ENCODE assay signal across 8 cellular contexts in genomic region chr17:36602924-36603384, GRCh38. TPM values are rescaled to one million over a fixed set of nuclear protein-coding genes. Genes with fewer than 3 reads are reported as not detected.
DNase-seq lines count a peak whose midpoint lies in the region; ATAC-seq and TF ChIP-seq lines count a peak whose summit lies in the region.

No MANE protein-coding gene starts in this region.

- no peaks in the 10 kb centered on the region for H3K36me3 ChIP-seq in effector memory CD4-positive, alpha-beta T cell (ENCODE audit: control insufficient read depth, insufficient read depth, low read length)

- H4K91ac ChIP-seq in H9 (ENCODE audit: insufficient read length, low read depth, low read length), result no peak overlapping the region

- no peaks in the 10 kb centered on the region for H4K20me1 ChIP-seq in H9 (ENCODE audit: control insufficient read depth, insufficient read depth, insufficient read length)

- POLR2A ChIA-PET in activated CD8-positive, alpha-beta T cell treated with anti-CD3 and anti-CD28 coated beads for 36 hours (lab: Charles Lee), result interaction anchor here (0.8 to 3.7 kb wide), 5 partner anchors 10 to 443 kb away, joined by 3 to 21 read pairs (median 4); partner anchors contain the start of gene DHRS11

- no peak overlapping the region for H3K14ac ChIP-seq in H9 (ENCODE audit: insufficient read depth, low read length)

- H3K27me3 Mint-ChIP-seq in H9 (ENCODE audit: low read depth), result no peaks in the 10 kb centered on the region; the same call in 1 of the 2 replicates
- no peaks in the 10 kb centered on the region for H3K27me3 Mint-ChIP-seq in activated CD8-positive, alpha-beta T cell treated with anti-CD3 and anti-CD28 coated beads for 36 hours

- no peaks in the 10 kb centered on the region for H3K9me3 Mint-ChIP-seq in H9
- no peaks in the 10 kb centered on the region for H3K9me3 Mint-ChIP-seq in activated CD8-positive, alpha-beta T cell treated with anti-CD3 and anti-CD28 coated beads for 36 hours

- intact Hi-C loops in activated CD8-positive, alpha-beta T cell treated with anti-CD3 and anti-CD28 coated beads for 36 hours (cut with micrococcal nuclease), result no loop called here

- no peak overlapping the region for H4K5ac ChIP-seq in H9 (ENCODE audit: insufficient read length, low read depth, low read length)

- no peak overlapping the region for H2BK5ac ChIP-seq in H9 (ENCODE audit: insufficient read length, low read length)

- no peaks in the 10 kb centered on the region for H3K79me1 ChIP-seq in H9 (ENCODE audit: insufficient read depth, low read depth, low read length, poor library complexity, severe bottlenecking)

- H3K27ac ChIP-seq in H9 (ENCODE audit: insufficient read length, low read depth, low read length), result no peak overlapping the region
- no peak overlapping the region for H3K27ac ChIP-seq in effector memory CD4-positive, alpha-beta T cell (ENCODE audit: insufficient read depth, low read length, poor library complexity, severe bottlenecking)

- no peaks in the 10 kb centered on the region for H3K9me3 ChIP-seq in H9 (ENCODE audit: control insufficient read depth, low read depth, low read length)
- no peaks in the 10 kb centered on the region for H3K9me3 ChIP-seq in effector memory CD4-positive, alpha-beta T cell (ENCODE audit: control insufficient read depth, low read length)

- CTCF ChIA-PET in activated CD8-positive, alpha-beta T cell treated with anti-CD3 and anti-CD28 coated beads for 36 hours (lab: Charles Lee), result interaction anchor here (0.6 to 5.0 kb wide), 29 partner anchors 12 to 770 kb away, joined by 3 to 45 read pairs (median 4); partner anchors contain the start of genes AATF, DHRS11, MYO19 and PIGW

- TF ChIP-seq CTCF in H9 (conservative IDR thresholded peaks at IDR 0.05), result peak; percentile 95
- TF ChIP-seq CTCF in activated CD8-positive, alpha-beta T cell treated with anti-CD3 and anti-CD28 coated beads for 36 hours (IDR thresholded peaks at IDR 0.05), result peak; percentile 90

- H3K36me3 Mint-ChIP-seq in H9 (ENCODE audit: insufficient read depth in 1 of 3, low read depth in 3 of 3), result peaks cover 2 to 29% (median 17%) of the 10 kb centered on the region in 3 experiments; a peak in 5 of 7 replicates
- peaks cover 29% of the 10 kb centered on the region for H3K36me3 Mint-ChIP-seq in activated CD8-positive, alpha-beta T cell treated with anti-CD3 and anti-CD28 coated beads for 36 hours (ENCODE audit: low read depth)

- no peak overlapping the region for H3K27ac Mint-ChIP-seq in H9
- no peak overlapping the region for H3K27ac Mint-ChIP-seq in activated CD8-positive, alpha-beta T cell treated with anti-CD3 and anti-CD28 coated beads for 36 hours

- H2BK12ac ChIP-seq in H9 (ENCODE audit: insufficient read length, low read depth, low read length), result no peak overlapping the region

- H2BK120ac ChIP-seq in H9 (ENCODE audit: low read depth, low read length, poor library complexity, severe bottlenecking), result no peak overlapping the region

- H3K18ac ChIP-seq in H9 (ENCODE audit: insufficient read length, low read depth, low read length), result no peak overlapping the region

- DNase-seq in AML-193 (lab: John Stamatoyannopoulos, UW) (peak; percentile 81 to 82), H9 (peak; percentile 79), NCI-H748 (lab: John Stamatoyannopoulos, UW; ENCODE audit: unreplicated experiment) (peak; percentile 80), midbrain (lab: John Stamatoyannopoulos, UW) (peak; percentile 28)
- peak; percentile 86 for DNase-seq in activated CD8-positive, alpha-beta T cell treated with anti-CD3 and anti-CD28 coated beads for 36 hours
- DNase-seq in effector memory CD4-positive, alpha-beta T cell, result peak; percentile 53 to 60 (median 54)
- peak; percentile 18 to 48 for DNase-seq in stimulated activated CD8-positive, alpha-beta memory T cell treated with anti-CD3 and anti-CD28 coated beads, Interleukin-2, amount 100 ng/mL, for 1 hour (ENCODE audit: low read depth in 2 of 2)

- peak overlapping the region; percentile 93 for H3K4me3 ChIP-seq in effector memory CD4-positive, alpha-beta T cell (ENCODE audit: insufficient read depth, low read depth, low read length, poor library complexity, severe bottlenecking)

- no CpG with 5 or more reads among the region's 5 CpGs for WGBS in H9 (ENCODE audit: extremely low coverage, insufficient read length, low lambda C conversion rate)

- peaks cover 26 to 32% of the 10 kb centered on the region in 2 experiments for H3K4me1 Mint-ChIP-seq in H9
- H3K4me1 Mint-ChIP-seq in activated CD8-positive, alpha-beta T cell treated with anti-CD3 and anti-CD28 coated beads for 36 hours (ENCODE audit: low read depth), result peaks cover 42% of the 10 kb centered on the region

- H3K4me2 ChIP-seq in H9 (ENCODE audit: insufficient read depth, insufficient read length, low read length), result peak overlapping the region; percentile 94

- H3K4ac ChIP-seq in H9 (ENCODE audit: low read depth, low read length), result no peak overlapping the region

- no peaks in the 10 kb centered on the region; the same call in 1 of the 2 replicates for H3K79me2 ChIP-seq in H9 (ENCODE audit: insufficient read depth, low read length)

- H2AFZ ChIP-seq in H9 (ENCODE audit: low read length), result no peak overlapping the region

- H3T11ph ChIP-seq in H9 (ENCODE audit: low read length), result no peak overlapping the region

- H3K9ac ChIP-seq in H9 (ENCODE audit: extremely low read depth, insufficient read length, low read length), result no peak overlapping the region

- peaks cover 19% of the 10 kb centered on the region for H3K23me2 ChIP-seq in H9 (ENCODE audit: insufficient read length, low read depth, low read length, poor library complexity, severe bottlenecking)

- H4K8ac ChIP-seq in H9 (replicated peaks; ENCODE audit: insufficient read length, low read depth, low read length), result no peak overlapping the region

- H2BK20ac ChIP-seq in H9 (ENCODE audit: low read depth, low read length, poor library complexity, severe bottlenecking), result no peak overlapping the region

- H3K23ac ChIP-seq in H9 (ENCODE audit: insufficient read length, low read depth, low read length), result no peak overlapping the region

- peak; percentile 57 for ATAC-seq in activated CD8-positive, alpha-beta T cell treated with anti-CD3 and anti-CD28 coated beads for 36 hours
- ATAC-seq in GM18858 (IDR thresholded peaks at IDR 0.05; ENCODE audit: unreplicated experiment), result no peak

- no peak overlapping the region for H3K56ac ChIP-seq in H9 (ENCODE audit: insufficient read length, low read depth, low read length)

- H3K4me1 ChIP-seq in H9 (ENCODE audit: insufficient read depth, low read length), result no peaks in the 10 kb centered on the region
- H3K4me1 ChIP-seq in effector memory CD4-positive, alpha-beta T cell (ENCODE audit: control insufficient read depth, insufficient read depth, low read length, poor library complexity, severe bottlenecking), result peaks cover 15% of the 10 kb centered on the region

- peak overlapping the region; percentile 84 to 91 for H3K4me3 Mint-ChIP-seq in H9
- peak overlapping the region; percentile 91 for H3K4me3 Mint-ChIP-seq in activated CD8-positive, alpha-beta T cell treated with anti-CD3 and anti-CD28 coated beads for 36 hours

- H2AK5ac ChIP-seq in H9 (ENCODE audit: insufficient read length, low read length), result no peak overlapping the region

- no peaks in the 10 kb centered on the region for H3K27me3 ChIP-seq in H9 (ENCODE audit: insufficient read depth, low read length)
- no peaks in the 10 kb centered on the region for H3K27me3 ChIP-seq in effector memory CD4-positive, alpha-beta T cell (replicated peaks; ENCODE audit: control insufficient read depth, insufficient read depth, low read length, poor library complexity, severe bottlenecking)

- H2BK15ac ChIP-seq in H9 (ENCODE audit: low read depth, low read length), result no peak overlapping the region

RNA-seq across cellular contexts. Expression of gene MRM1, which starts 1.6 kb away (rescaled TPM):
- total RNA-seq in H9 (2021), result 10.3 and 11.6 TPM in 2 replicates
- 10 to 100 TPM; 24.5 to 27.4 TPM for total RNA-seq in activated CD8-positive, alpha-beta T cell treated with anti-CD3 and anti-CD28 coated beads for 36 hours

RNA-seq across cellular contexts. Expression of gene DHRS11, which starts 11.3 kb away (rescaled TPM):
- total RNA-seq in H9 (2021), result 27.4 and 27.9 TPM in 2 replicates
- 1 to 10 TPM; 8.6 to 9.2 TPM for total RNA-seq in activated CD8-positive, alpha-beta T cell treated with anti-CD3 and anti-CD28 coated beads for 36 hours

RNA-seq across cellular contexts. Expression of gene GGNBP2, which starts 58.2 kb away (rescaled TPM):
- 52.8 and 55.6 TPM in 2 replicates for total RNA-seq in H9 (2021)
- total RNA-seq in activated CD8-positive, alpha-beta T cell treated with anti-CD3 and anti-CD28 coated beads for 36 hours, result 10 to 100 TPM; 82.9 to 87.4 TPM

Comparison
In these comparisons a context has a peak if more than half of its experiments do, and no peak if none do; other contexts are left out.
1. DNase-seq: peak in every context shown above with its lines; median percentile 86 in activated CD8-positive, alpha-beta T cell treated with anti-CD3 and anti-CD28 coated beads for 36 hours; 82 in AML-193; 80 in NCI-H748; 79 in H9; 54 in effector memory CD4-positive, alpha-beta T cell; 33 in stimulated activated CD8-positive, alpha-beta memory T cell treated with anti-CD3 and anti-CD28 coated beads, Interleukin-2, amount 100 ng/mL, for 1 hour; 28 in midbrain.